ENCODE assay signal across 1 cellular context in the genomic region with DNA sequence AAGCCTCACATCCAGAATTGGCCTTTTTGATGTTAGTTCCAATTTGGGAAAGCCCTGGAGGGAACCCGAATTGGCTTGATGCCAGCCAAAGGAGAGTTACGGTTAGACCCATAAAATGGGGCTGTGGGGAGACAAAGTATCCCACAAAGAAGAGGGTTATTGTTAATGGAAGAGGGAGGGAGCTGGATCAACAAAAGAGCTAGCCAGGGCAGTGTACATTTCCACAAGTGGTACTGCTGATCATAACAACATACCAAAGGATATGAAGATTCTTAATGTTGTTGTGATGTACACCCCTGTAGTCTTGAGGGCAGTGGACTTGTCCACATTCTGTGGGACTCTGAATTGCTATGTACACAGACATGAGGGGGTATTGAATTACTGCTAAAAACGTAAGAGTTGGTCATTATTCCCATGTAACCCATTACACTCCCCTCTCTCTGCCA.
TF ChIP-seq lines count a peak whose summit lies in the region.

No MANE protein-coding gene starts in this region.

TF ChIP-seq in HEK293, 187 proteins besides CTCF, POLR2A, EP300 and RAD21 (continued from another document and continues in another):
- TF ChIP-seq ZBTB44 (tag by site-specific recombination; IDR thresholded peaks at IDR 0.05) (peak; percentile 72), ZNF501 (tag by site-specific recombination; IDR thresholded peaks at IDR 0.05) (peak; percentile 60; the same call in 1 of the 2 replicates), SETDB1 (IDR thresholded peaks at IDR 0.05; ENCODE audit: insufficient read length, low read length) (no peak), IKZF3 (tag by site-specific recombination; IDR thresholded peaks at IDR 0.05) (peak; percentile 56), HIC1 (tag by site-specific recombination; IDR thresholded peaks at IDR 0.05) (peak; percentile 27; the same call in 1 of the 2 replicates), INSM2 (tag by site-specific recombination; IDR thresholded peaks at IDR 0.05) (peak; percentile 94), ZBTB17 (tag by site-specific recombination; IDR thresholded peaks at IDR 0.05) (peak; percentile 86), ZNF600 (tag by site-specific recombination; IDR thresholded peaks at IDR 0.05) (peak; percentile 73), SCRT2 (tag by site-specific recombination; IDR thresholded peaks at IDR 0.05) (peak; percentile 63; the same call in 1 of the 2 replicates), ZNF677 (tag by site-specific recombination; IDR thresholded peaks at IDR 0.05) (no peak), SP7 (tag by site-specific recombination; IDR thresholded peaks at IDR 0.05) (peak; percentile 88), ZNF280C (tag by site-specific recombination; IDR thresholded peaks at IDR 0.05) (no peak), ZNF76 (tag by site-specific recombination; IDR thresholded peaks at IDR 0.05; ENCODE audit: borderline replicate concordance, low read depth) (peak; percentile 27; the same call in 1 of the 2 replicates), ZNF366 (tag by site-specific recombination; conservative IDR thresholded peaks at IDR 0.05) (peak; percentile 86), PRDM1 (tag by site-specific recombination; IDR thresholded peaks at IDR 0.05) (0 out of 2 replicates have a peak, but pooled peaks have one; percentile 20), SCRT1 (tag by site-specific recombination; IDR thresholded peaks at IDR 0.05; ENCODE audit: borderline replicate concordance) (no peak), ZNF416 (tag by site-specific recombination; IDR thresholded peaks at IDR 0.05) (no peak), ZSCAN30 (tag by site-specific recombination; IDR thresholded peaks at IDR 0.05) (peak; percentile 25; the same call in 1 of the 2 replicates), ZNF433 (tag by site-specific recombination; IDR thresholded peaks at IDR 0.05; ENCODE audit: low read depth) (no peak), OSR2 (tag by site-specific recombination; IDR thresholded peaks at IDR 0.05) (peak; percentile 57), SP3 (tag by site-specific recombination; IDR thresholded peaks at IDR 0.05) (0 out of 2 replicates have a peak, but pooled peaks have one; percentile 30), ZNF114 (tag by site-specific recombination; IDR thresholded peaks at IDR 0.05) (no peak), ZNF555 (tag by site-specific recombination; conservative IDR thresholded peaks at IDR 0.05) (no peak), ZEB2 (tag by site-specific recombination; IDR thresholded peaks at IDR 0.05) (peak; percentile 87), KLF16 (tag by site-specific recombination; IDR thresholded peaks at IDR 0.05) (peak; percentile 75; the same call in 1 of the 2 replicates), GLIS2 (tag by site-specific recombination; IDR thresholded peaks at IDR 0.05) (no peak), ZNF596 (tag by site-specific recombination; IDR thresholded peaks at IDR 0.05) (peak; percentile 33; the same call in 1 of the 2 replicates), ZNF776 (tag by site-specific recombination; IDR thresholded peaks at IDR 0.05; ENCODE audit: borderline replicate concordance) (no peak), KLF1 (tag by site-specific recombination; IDR thresholded peaks at IDR 0.05) (no peak), ZNF623 (tag by site-specific recombination; IDR thresholded peaks at IDR 0.05) (peak; percentile 17; the same call in 1 of the 2 replicates), ZNF391 (tag by site-specific recombination; IDR thresholded peaks at IDR 0.05; ENCODE audit: borderline replicate concordance, low read depth) (peak; percentile 61; the same call in 1 of the 2 replicates)
- TF ChIP-seq, protein P1, sequence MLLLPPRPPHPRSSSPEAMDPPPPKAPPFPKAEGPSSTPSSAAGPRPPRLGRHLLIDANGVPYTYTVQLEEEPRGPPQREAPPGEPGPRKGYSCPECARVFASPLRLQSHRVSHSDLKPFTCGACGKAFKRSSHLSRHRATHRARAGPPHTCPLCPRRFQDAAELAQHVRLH (tag by site-specific recombination; IDR thresholded peaks at IDR 0.05), result peak; percentile 47; the same call in 1 of the 2 replicates
- TF ChIP-seq, protein P2, sequence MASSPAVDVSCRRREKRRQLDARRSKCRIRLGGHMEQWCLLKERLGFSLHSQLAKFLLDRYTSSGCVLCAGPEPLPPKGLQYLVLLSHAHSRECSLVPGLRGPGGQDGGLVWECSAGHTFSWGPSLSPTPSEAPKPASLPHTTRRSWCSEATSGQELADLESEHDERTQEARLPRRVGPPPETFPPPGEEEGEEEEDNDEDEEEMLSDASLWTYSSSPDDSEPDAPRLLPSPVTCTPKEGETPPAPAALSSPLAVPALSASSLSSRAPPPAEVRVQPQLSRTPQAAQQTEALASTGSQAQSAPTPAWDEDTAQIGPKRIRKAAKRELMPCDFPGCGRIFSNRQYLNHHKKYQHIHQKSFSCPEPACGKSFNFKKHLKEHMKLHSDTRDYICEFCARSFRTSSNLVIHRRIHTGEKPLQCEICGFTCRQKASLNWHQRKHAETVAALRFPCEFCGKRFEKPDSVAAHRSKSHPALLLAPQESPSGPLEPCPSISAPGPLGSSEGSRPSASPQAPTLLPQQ (tag by site-specific recombination; IDR thresholded peaks at IDR 0.05), result peak; percentile 57; the same call in 1 of the 2 replicates
- TF ChIP-seq, protein P3, sequence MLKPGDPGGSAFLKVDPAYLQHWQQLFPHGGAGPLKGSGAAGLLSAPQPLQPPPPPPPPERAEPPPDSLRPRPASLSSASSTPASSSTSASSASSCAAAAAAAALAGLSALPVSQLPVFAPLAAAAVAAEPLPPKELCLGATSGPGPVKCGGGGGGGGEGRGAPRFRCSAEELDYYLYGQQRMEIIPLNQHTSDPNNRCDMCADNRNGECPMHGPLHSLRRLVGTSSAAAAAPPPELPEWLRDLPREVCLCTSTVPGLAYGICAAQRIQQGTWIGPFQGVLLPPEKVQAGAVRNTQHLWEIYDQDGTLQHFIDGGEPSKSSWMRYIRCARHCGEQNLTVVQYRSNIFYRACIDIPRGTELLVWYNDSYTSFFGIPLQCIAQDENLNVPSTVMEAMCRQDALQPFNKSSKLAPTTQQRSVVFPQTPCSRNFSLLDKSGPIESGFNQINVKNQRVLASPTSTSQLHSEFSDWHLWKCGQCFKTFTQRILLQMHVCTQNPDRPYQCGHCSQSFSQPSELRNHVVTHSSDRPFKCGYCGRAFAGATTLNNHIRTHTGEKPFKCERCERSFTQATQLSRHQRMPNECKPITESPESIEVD (tag by site-specific recombination; IDR thresholded peaks at IDR 0.05), result peak; percentile 53
- TF ChIP-seq, protein P4, sequence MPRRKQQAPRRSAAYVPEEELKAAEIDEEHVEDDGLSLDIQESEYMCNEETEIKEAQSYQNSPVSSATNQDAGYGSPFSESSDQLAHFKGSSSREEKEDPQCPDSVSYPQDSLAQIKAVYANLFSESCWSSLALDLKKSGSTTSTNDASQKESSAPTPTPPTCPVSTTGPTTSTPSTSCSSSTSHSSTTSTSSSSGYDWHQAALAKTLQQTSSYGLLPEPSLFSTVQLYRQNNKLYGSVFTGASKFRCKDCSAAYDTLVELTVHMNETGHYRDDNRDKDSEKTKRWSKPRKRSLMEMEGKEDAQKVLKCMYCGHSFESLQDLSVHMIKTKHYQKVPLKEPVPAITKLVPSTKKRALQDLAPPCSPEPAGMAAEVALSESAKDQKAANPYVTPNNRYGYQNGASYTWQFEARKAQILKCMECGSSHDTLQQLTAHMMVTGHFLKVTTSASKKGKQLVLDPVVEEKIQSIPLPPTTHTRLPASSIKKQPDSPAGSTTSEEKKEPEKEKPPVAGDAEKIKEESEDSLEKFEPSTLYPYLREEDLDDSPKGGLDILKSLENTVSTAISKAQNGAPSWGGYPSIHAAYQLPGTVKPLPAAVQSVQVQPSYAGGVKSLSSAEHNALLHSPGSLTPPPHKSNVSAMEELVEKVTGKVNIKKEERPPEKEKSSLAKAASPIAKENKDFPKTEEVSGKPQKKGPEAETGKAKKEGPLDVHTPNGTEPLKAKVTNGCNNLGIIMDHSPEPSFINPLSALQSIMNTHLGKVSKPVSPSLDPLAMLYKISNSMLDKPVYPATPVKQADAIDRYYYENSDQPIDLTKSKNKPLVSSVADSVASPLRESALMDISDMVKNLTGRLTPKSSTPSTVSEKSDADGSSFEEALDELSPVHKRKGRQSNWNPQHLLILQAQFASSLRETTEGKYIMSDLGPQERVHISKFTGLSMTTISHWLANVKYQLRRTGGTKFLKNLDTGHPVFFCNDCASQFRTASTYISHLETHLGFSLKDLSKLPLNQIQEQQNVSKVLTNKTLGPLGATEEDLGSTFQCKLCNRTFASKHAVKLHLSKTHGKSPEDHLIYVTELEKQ (tag by site-specific recombination; IDR thresholded peaks at IDR 0.05; ENCODE audit: borderline replicate concordance), result no peak
- TF ChIP-seq, protein P5, sequence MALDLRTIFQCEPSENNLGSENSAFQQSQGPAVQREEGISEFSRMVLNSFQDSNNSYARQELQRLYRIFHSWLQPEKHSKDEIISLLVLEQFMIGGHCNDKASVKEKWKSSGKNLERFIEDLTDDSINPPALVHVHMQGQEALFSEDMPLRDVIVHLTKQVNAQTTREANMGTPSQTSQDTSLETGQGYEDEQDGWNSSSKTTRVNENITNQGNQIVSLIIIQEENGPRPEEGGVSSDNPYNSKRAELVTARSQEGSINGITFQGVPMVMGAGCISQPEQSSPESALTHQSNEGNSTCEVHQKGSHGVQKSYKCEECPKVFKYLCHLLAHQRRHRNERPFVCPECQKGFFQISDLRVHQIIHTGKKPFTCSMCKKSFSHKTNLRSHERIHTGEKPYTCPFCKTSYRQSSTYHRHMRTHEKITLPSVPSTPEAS (tag by site-specific recombination; IDR thresholded peaks at IDR 0.05), result no peak
- TF ChIP-seq, protein P6, sequence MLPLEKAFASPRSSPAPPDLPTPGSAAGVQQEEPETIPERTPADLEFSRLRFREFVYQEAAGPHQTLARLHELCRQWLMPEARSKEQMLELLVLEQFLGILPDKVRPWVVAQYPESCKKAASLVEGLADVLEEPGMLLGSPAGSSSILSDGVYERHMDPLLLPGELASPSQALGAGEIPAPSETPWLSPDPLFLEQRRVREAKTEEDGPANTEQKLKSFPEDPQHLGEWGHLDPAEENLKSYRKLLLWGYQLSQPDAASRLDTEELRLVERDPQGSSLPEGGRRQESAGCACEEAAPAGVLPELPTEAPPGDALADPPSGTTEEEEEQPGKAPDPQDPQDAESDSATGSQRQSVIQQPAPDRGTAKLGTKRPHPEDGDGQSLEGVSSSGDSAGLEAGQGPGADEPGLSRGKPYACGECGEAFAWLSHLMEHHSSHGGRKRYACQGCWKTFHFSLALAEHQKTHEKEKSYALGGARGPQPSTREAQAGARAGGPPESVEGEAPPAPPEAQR (tag by site-specific recombination; IDR thresholded peaks at IDR 0.05), result peak; percentile 58; the same call in 1 of the 2 replicates
